ENCODE assay signal across 19 cellular contexts in the genomic region with DNA sequence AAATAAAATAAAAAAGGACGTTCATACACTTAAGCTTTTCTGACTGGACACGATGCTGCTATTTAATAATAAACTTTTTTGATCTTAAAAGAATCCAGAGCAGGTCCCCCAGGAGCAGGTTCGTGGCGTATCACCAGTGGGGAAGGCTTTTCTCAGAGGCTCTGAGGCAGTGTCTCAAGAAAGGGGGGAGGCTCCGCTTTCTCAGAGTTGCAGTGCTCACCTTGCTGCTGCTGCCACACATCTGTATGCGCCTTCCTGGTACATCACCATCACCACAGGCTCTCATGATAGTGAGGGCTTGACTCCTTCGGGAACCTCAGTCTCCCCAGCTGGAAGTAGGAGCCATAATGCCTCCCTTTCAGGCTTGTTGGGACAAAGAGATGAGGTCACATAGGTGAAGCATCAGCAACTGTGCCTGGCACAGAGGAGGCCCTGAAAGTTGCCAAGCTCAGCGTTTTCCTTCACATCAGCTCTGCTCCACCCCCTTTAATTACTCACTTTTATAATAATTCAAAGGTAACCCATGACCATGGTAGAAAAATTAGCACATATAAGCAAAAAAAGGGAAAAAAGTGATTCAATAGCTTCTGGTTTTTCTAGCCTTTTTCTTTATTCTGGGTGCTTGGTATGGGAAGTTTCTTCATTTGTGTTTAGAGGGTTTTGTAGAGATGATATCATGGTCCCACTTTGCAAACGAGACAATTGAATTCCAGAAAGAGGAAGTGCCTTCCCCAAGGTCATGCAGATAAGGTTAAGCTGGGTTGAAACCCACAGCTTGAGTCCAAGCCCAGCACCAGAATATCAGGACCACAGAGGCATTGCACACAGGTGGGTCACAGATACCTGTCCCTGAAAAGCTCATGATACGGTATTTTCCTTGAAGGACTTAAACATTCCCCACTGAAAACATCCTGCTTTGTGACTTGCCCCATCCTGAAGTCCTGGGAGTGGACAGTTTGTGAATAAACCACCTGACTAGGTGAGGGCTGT. TPM values are rescaled to one million over a fixed set of nuclear protein-coding genes. Genes with fewer than 3 reads are reported as not detected.
DNase-seq lines count a peak whose midpoint lies in the region; ATAC-seq and TF ChIP-seq lines count a peak whose summit lies in the region.
"Had no signal": no experiment of that assay in that cellular context is flagged by ENCODE, and none has a peak within 500 bp of the region (broad histone marks: within the 10 kb centered on the region; RNA-seq: fewer than 3 reads in every experiment).

No MANE protein-coding gene starts in this region.

- H3K36me3 ChIP-seq in transverse colon (no peaks in the 10 kb centered on the region), body of pancreas (replicated peaks in 1 of 2; ENCODE audit: insufficient read depth in 1 of 2, low read depth in 2 of 2) (no peaks in the 10 kb centered on the region)

- intact Hi-C loops in transverse colon (cut with DNase I; ENCODE audit: low total_unique reads): loop anchor here (5.0 kb wide), 1 partner anchor 139 kb away; no protein-coding TSS in a partner anchor
- intact Hi-C loops in body of pancreas (cut with DNase I): loop anchor here (5.0 kb wide), 1 partner anchor 69 kb away; no protein-coding TSS in a partner anchor

- no peak for ATAC-seq in activated T-cell treated with anti-CD3 and anti-CD28 coated beads, Interleukin-2, amount 50 U/mL, for 72 hours (replicated peaks in 1 of 2)
- no peak for ATAC-seq in activated T-cell treated with anti-CD3 and anti-CD28 coated beads, Interleukin-2, amount 50 U/mL, for 4 hours
- ATAC-seq in esophagus mucosa (peak; percentile 59), body of pancreas (no peak), GM19351 (IDR thresholded peaks at IDR 0.05; ENCODE audit: unreplicated experiment) (no peak)
- ATAC-seq: heart left ventricle had no signal

- no peak overlapping the region for H3K4me3 Mint-ChIP-seq in activated T-cell treated with anti-CD3 and anti-CD28 coated beads, Interleukin-2, amount 50 U/mL, for 72 hours
- H3K4me3 Mint-ChIP-seq in activated T-cell treated with anti-CD3 and anti-CD28 coated beads, Interleukin-2, amount 50 U/mL, for 4 hours: no peak overlapping the region
- H3K4me3 Mint-ChIP-seq: activated naive CD4-positive, alpha-beta T cell treated with anti-CD3 and anti-CD28 coated beads, Interleukin-2, amount 10 ng/mL, durations not matched to agents 7 days and 5 days; mesothelial cell of epicardium had no signal

- H3K27me3 ChIP-seq in transverse colon: no peaks in the 10 kb centered on the region
- no peaks in the 10 kb centered on the region for H3K27me3 ChIP-seq in body of pancreas
- H3K27me3 ChIP-seq: heart left ventricle, neutrophil, tibial nerve had no signal

- H3K4me1 Mint-ChIP-seq in activated T-cell treated with anti-CD3 and anti-CD28 coated beads, Interleukin-2, amount 50 U/mL, for 72 hours (ENCODE audit: low read depth): peaks cover 25% of the 10 kb centered on the region
- peaks cover 15% of the 10 kb centered on the region for H3K4me1 Mint-ChIP-seq in activated T-cell treated with anti-CD3 and anti-CD28 coated beads, Interleukin-2, amount 50 U/mL, for 4 hours (ENCODE audit: low read depth)

- H3K9me3 ChIP-seq in transverse colon (no peaks in the 10 kb centered on the region), body of pancreas (no peaks in the 10 kb centered on the region)
- H3K9me3 ChIP-seq: heart left ventricle, neutrophil, tibial nerve had no signal

- TF ChIP-seq POLR2A in transverse colon (IDR thresholded peaks at IDR 0.05) (no peak), body of pancreas (IDR thresholded peaks at IDR 0.05) (no peak)

- H3K9me3 Mint-ChIP-seq in activated T-cell treated with anti-CD3 and anti-CD28 coated beads, Interleukin-2, amount 50 U/mL, for 72 hours: no peaks in the 10 kb centered on the region
- no peaks in the 10 kb centered on the region for H3K9me3 Mint-ChIP-seq in activated T-cell treated with anti-CD3 and anti-CD28 coated beads, Interleukin-2, amount 50 U/mL, for 4 hours
- H3K9me3 Mint-ChIP-seq: activated naive CD4-positive, alpha-beta T cell treated with anti-CD3 and anti-CD28 coated beads, Interleukin-2, amount 10 ng/mL, durations not matched to agents 7 days and 5 days; mesothelial cell of epicardium had no signal

- H3K4me1 ChIP-seq in transverse colon (peaks cover 7 to 43% (median 20%) of the 10 kb centered on the region in 4 donors), body of pancreas (peaks cover 35% of the 10 kb centered on the region)

- H3K36me3 Mint-ChIP-seq in activated T-cell treated with anti-CD3 and anti-CD28 coated beads, Interleukin-2, amount 50 U/mL, for 72 hours (ENCODE audit: insufficient read depth in 2 of 2): peaks cover 0 to 2% of the 10 kb centered on the region in 2 donors
- peaks cover 6% of the 10 kb centered on the region for H3K36me3 Mint-ChIP-seq in activated T-cell treated with anti-CD3 and anti-CD28 coated beads, Interleukin-2, amount 50 U/mL, for 4 hours (ENCODE audit: insufficient read depth)
- H3K36me3 Mint-ChIP-seq: mesothelial cell of epicardium had no signal

- H3K27ac ChIP-seq in transverse colon (no peak overlapping the region), body of pancreas (no peak overlapping the region)
- H3K27ac ChIP-seq: heart left ventricle had no signal

- peak overlapping the region; percentile 22 for H3K27ac Mint-ChIP-seq in activated T-cell treated with anti-CD3 and anti-CD28 coated beads, Interleukin-2, amount 50 U/mL, for 72 hours
- H3K27ac Mint-ChIP-seq: activated naive CD4-positive, alpha-beta T cell treated with anti-CD3 and anti-CD28 coated beads, Interleukin-2, amount 10 ng/mL, durations not matched to agents 7 days and 5 days; mesothelial cell of epicardium had no signal

- TF ChIP-seq EP300 in transverse colon (IDR thresholded peaks at IDR 0.05; ENCODE audit: low read depth): no peak

- H3K27me3 Mint-ChIP-seq in activated T-cell treated with anti-CD3 and anti-CD28 coated beads, Interleukin-2, amount 50 U/mL, for 72 hours (ENCODE audit: low read depth): no peaks in the 10 kb centered on the region
- H3K27me3 Mint-ChIP-seq in activated T-cell treated with anti-CD3 and anti-CD28 coated beads, Interleukin-2, amount 50 U/mL, for 4 hours (ENCODE audit: low read depth): no peaks in the 10 kb centered on the region
- H3K27me3 Mint-ChIP-seq: activated naive CD4-positive, alpha-beta T cell treated with anti-CD3 and anti-CD28 coated beads, Interleukin-2, amount 10 ng/mL, durations not matched to agents 7 days and 5 days had no signal

- 64 to 74% methylated on average over 7 to 10 of the region's 10 CpGs for WGBS in transverse colon (ENCODE audit: low coverage in 1 of 2), 2 donors
- 82 to 84% methylated on average over 9 to 10 of the region's 10 CpGs for WGBS in body of pancreas, 2 donors

- no peak overlapping the region for H3K4me3 ChIP-seq in transverse colon
- H3K4me3 ChIP-seq in body of pancreas: no peak overlapping the region
- H3K4me3 ChIP-seq: heart left ventricle, tibial nerve had no signal

- in situ Hi-C loops in transverse colon (cut with MboI; ENCODE audit: low pct_ligation_motif_present in 1 of 4, low pct_unique_long_range_greater_than_20kb in 1 of 4, low sequenced_read_pairs in 3 of 4) (loop anchor here in 2 of 4 donors (10.0 to 25.0 kb wide), 2 partner anchors 136 to 144 kb away; no protein-coding TSS in a partner anchor), GM13976 (cut with MboI; ENCODE audit: low sequenced_read_pairs, unreplicated experiment) (loop anchor here (10.0 kb wide), 1 partner anchor 136 kb away; no protein-coding TSS in a partner anchor)

- no peak for DNase-seq in activated T-cell treated with anti-CD3 and anti-CD28 coated beads, Interleukin-2, amount 50 U/mL, for 72 hours
- DNase-seq in activated T-cell treated with anti-CD3 and anti-CD28 coated beads, Interleukin-2, amount 50 U/mL, for 4 hours: no peak
- DNase-seq in SKM-1 (lab: John Stamatoyannopoulos, UW; ENCODE audit: unreplicated experiment): peak; percentile 38
- peak; percentile 6 for DNase-seq in transverse colon
- DNase-seq in body of pancreas: no peak
- DNase-seq in GM13976 (ENCODE audit: low spot score): no peak
- DNase-seq: activated naive CD4-positive, alpha-beta T cell treated with anti-CD3 and anti-CD28 coated beads, Interleukin-2, amount 10 ng/mL, durations not matched to agents 7 days and 5 days; cortex of kidney; HCEC 1CT; heart left ventricle; NCI-H1105 treated with DMSO at 0.1 percent for 48 hours; stimulated activated CD4-positive, alpha-beta T cell treated with anti-CD3 and anti-CD28 coated beads, Interleukin-4, amount 100 ng/mL, for 1 hour; stimulated activated CD8-positive, alpha-beta memory T cell treated with anti-CD3 and anti-CD28 coated beads, Interleukin-4, amount 100 ng/mL, for 48 hours; SW 1271 had no signal

- TF ChIP-seq CTCF in transverse colon (IDR thresholded peaks at IDR 0.05) (no peak), body of pancreas (IDR thresholded peaks at IDR 0.05) (no peak), GM13976 (IDR thresholded peaks at IDR 0.05; ENCODE audit: borderline replicate concordance, control extremely low read depth, extremely low read depth, insufficient read depth, missing control alignments) (no peak)

RNA-seq across cellular contexts. Expression of a gene that starts 24.5 kb away (rescaled TPM):
- 100 to 1,000 TPM; 409 to 541 TPM for total RNA-seq in activated T-cell treated with anti-CD3 and anti-CD28 coated beads, Interleukin-2, amount 50 U/mL, for 72 hours
- 100 to 1,000 TPM; 751 to 800 (median 779) TPM for total RNA-seq in activated T-cell treated with anti-CD3 and anti-CD28 coated beads, Interleukin-2, amount 50 U/mL, for 4 hours
- 216 TPM for total RNA-seq in esophagus mucosa
- 100 to 1,000 TPM; 110 to 177 (median 144) TPM for total RNA-seq in transverse colon
- total RNA-seq in body of pancreas: 100 to 1,000 TPM in 1 of 2 donors, 10 to 100 TPM in 1; 86.4 to 113 TPM

RNA-seq across cellular contexts. Expression of a gene that starts 59.9 kb away (rescaled TPM):
- total RNA-seq in activated T-cell treated with anti-CD3 and anti-CD28 coated beads, Interleukin-2, amount 50 U/mL, for 72 hours: 10 to 100 TPM; 59.9 to 60.4 TPM
- 10 to 100 TPM; 23.2 to 42.0 (median 28.3) TPM for total RNA-seq in activated T-cell treated with anti-CD3 and anti-CD28 coated beads, Interleukin-2, amount 50 U/mL, for 4 hours
- 145 TPM for total RNA-seq in esophagus mucosa
- total RNA-seq in transverse colon: 100 to 1,000 TPM in 3 of 4 donors, 10 to 100 TPM in 1; 34.6 to 613 (median 264) TPM
- total RNA-seq in body of pancreas: 10 to 100 TPM; 75.2 to 84.3 TPM

Comparison
In these comparisons a context has a peak if more than half of its experiments do, and no peak if none do; other contexts are left out.
1. DNase-seq: peak in SKM-1 (single experiment) and transverse colon (single experiment); none in activated T-cell treated with anti-CD3 and anti-CD28 coated beads, Interleukin-2, amount 50 U/mL, for 72 hours (0 of 2), activated T-cell treated with anti-CD3 and anti-CD28 coated beads, Interleukin-2, amount 50 U/mL, for 4 hours (single experiment), body of pancreas (0 of 4) and GM13976 (single experiment).